34 cellular contexts compared by ENCODE assay signal in the genomic region with DNA sequence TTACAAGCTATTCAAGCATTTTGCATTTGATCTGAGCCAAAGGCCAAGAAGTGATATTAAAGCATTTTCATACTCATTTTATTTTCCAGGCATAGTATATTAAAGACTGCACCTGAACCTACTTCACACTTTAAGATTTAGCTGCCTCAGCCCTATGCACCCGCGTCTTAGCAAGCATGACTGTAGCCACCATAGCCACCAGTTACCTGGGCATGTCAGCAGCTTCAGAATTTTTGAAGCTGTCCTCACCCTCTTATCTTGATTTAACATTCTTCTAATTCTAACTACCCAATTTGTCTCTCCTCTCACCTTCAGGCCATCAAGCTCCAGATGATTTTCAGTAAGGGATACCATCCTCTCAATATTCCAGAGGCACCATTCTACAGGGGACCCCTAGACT. TPM values are rescaled to one million over a fixed set of nuclear protein-coding genes. Genes with fewer than 3 reads are reported as not detected.
"Had no signal": no experiment of that assay in that cellular context is flagged by ENCODE, and none has a peak within 500 bp of the region (broad histone marks: within the 10 kb centered on the region; RNA-seq: fewer than 3 reads in every experiment).

No MANE protein-coding gene starts in this region.

- H3K4me1 ChIP-seq: ascending aorta had no signal

- H3K36me3 ChIP-seq: ascending aorta, cardiac muscle cell had no signal

- DNase-seq: activated B cell treated with CpG ODN at 0.5 μM for 24 hours; activated CD4-positive, alpha-beta memory T cell treated with anti-CD3 and anti-CD28 coated beads for 36 hours; activated CD4-positive, alpha-beta T cell treated with anti-CD3 and anti-CD28 coated beads for 4 hours; activated CD4-positive, alpha-beta T cell treated with anti-CD3 and anti-CD28 coated beads, Interleukin-2, amount 10 ng/mL, durations not matched to agents 24 days and 14 days; activated CD4-positive, alpha-beta T cell treated with anti-CD3 and anti-CD28 coated beads, Interleukin-2, amount 50 U/mL, for 1 hour; activated CD4-positive, alpha-beta T cell treated with anti-CD3 and anti-CD28 coated beads, Interleukin-2, amount 50 U/mL, for 4 hours; activated CD4-positive, CD25-positive, alpha-beta regulatory T cell treated with anti-CD3 and anti-CD28 coated beads, Interleukin-2, amount 50 U/mL, for 72 hours; activated CD8-positive, alpha-beta memory T cell treated with anti-CD3 and anti-CD28 coated beads, Interleukin-2, amount 50 U/mL, for 4 hours; activated CD8-positive, alpha-beta T cell treated with anti-CD3 and anti-CD28 coated beads for 36 hours; activated effector memory CD4-positive, alpha-beta T cell treated with Interleukin-2 at 50 U/mL for 16 hours; activated gamma-delta T cell; activated naive CD4-positive, alpha-beta T cell treated with anti-CD3 and anti-CD28 coated beads, Interleukin-2, amount 10 ng/mL, durations not matched to agents 7 days and 5 days; activated naive CD4-positive, alpha-beta T cell treated with Interleukin-2 at 50 U/mL for 16 hours; activated naive CD8-positive, alpha-beta T cell treated with anti-CD3 and anti-CD28 coated beads, Interleukin-2, amount 10 ng/mL, durations not matched to agents 7 days and 5 days; activated naive CD8-positive, alpha-beta T cell treated with anti-CD3 and anti-CD28 coated beads, Interleukin-2, amount 50 U/mL, for 24 hours; activated T-cell treated with anti-CD3 and anti-CD28 coated beads, Interleukin-2, amount 50 U/mL, for 24 hours; activated T-cell treated with anti-CD3 and anti-CD28 coated beads, Interleukin-2, amount 50 U/mL, for 48 hours; amygdala; anterior cingulate cortex; caudate nucleus; cerebellar nuclear complex; T-cell; T-helper 2 cell; T-helper 9 cell had no signal

- H3K27me3 Mint-ChIP-seq: activated CD4-positive, alpha-beta memory T cell treated with anti-CD3 and anti-CD28 coated beads for 36 hours; activated CD8-positive, alpha-beta T cell treated with anti-CD3 and anti-CD28 coated beads for 36 hours; activated naive CD4-positive, alpha-beta T cell treated with anti-CD3 and anti-CD28 coated beads, Interleukin-2, amount 50 U/mL, for 24 hours; activated naive CD8-positive, alpha-beta T cell; activated naive CD8-positive, alpha-beta T cell treated with anti-CD3 and anti-CD28 coated beads, Interleukin-2, amount 10 ng/mL, durations not matched to agents 7 days and 5 days; activated naive CD8-positive, alpha-beta T cell treated with anti-CD3 and anti-CD28 coated beads, Interleukin-2, amount 50 U/mL, for 24 hours; activated T-cell treated with anti-CD3 and anti-CD28 coated beads, Interleukin-2, amount 50 U/mL, for 24 hours; central memory CD8-positive, alpha-beta T cell; T-cell had no signal

- H3K4me3 ChIP-seq: ascending aorta, cardiac muscle cell had no signal

- H3K27ac Mint-ChIP-seq: activated B cell treated with CpG ODN at 0.5 μM for 24 hours; activated CD4-positive, alpha-beta memory T cell treated with anti-CD3 and anti-CD28 coated beads for 36 hours; activated CD4-positive, alpha-beta T cell treated with anti-CD3 and anti-CD28 coated beads, Interleukin-2, amount 10 ng/mL, durations not matched to agents 24 days and 14 days; activated CD8-positive, alpha-beta T cell treated with anti-CD3 and anti-CD28 coated beads for 36 hours; activated naive CD4-positive, alpha-beta T cell treated with anti-CD3 and anti-CD28 coated beads, Interleukin-2, amount 10 ng/mL, durations not matched to agents 7 days and 5 days; activated naive CD4-positive, alpha-beta T cell treated with anti-CD3 and anti-CD28 coated beads, Interleukin-2, amount 50 U/mL, for 24 hours; activated naive CD8-positive, alpha-beta T cell; activated naive CD8-positive, alpha-beta T cell treated with anti-CD3 and anti-CD28 coated beads, Interleukin-2, amount 10 ng/mL, durations not matched to agents 7 days and 5 days; activated naive CD8-positive, alpha-beta T cell treated with anti-CD3 and anti-CD28 coated beads, Interleukin-2, amount 50 U/mL, for 24 hours; activated T-cell treated with anti-CD3 and anti-CD28 coated beads, Interleukin-2, amount 50 U/mL, for 24 hours; activated T-helper 2 cell treated with anti-CD3 and anti-CD28 coated beads, Interferon-gamma antibody, Interleukin-2, Interleukin-4, amounts not matched to agents 10 μg/mL and 5 μg/mL and 100 μg/mL, durations not matched to agents 14 hours and 24 hours and 36 hours; brain; T-cell; T-helper 2 cell treated with Interferon-gamma antibody and Interleukin-4, amounts not matched to agents 5 μg/mL and 100 μg/mL, for 36 hours had no signal

- ATAC-seq: activated CD8-positive, alpha-beta T cell treated with anti-CD3 and anti-CD28 coated beads for 36 hours; activated naive CD8-positive, alpha-beta T cell treated with anti-CD3 and anti-CD28 coated beads, Interleukin-2, amount 50 U/mL, for 24 hours; T-cell had no signal

- H3K27ac ChIP-seq: ascending aorta, cardiac muscle cell, VCaP had no signal

- H3K4me3 Mint-ChIP-seq: activated B cell treated with CpG ODN at 0.5 μM for 24 hours; activated CD4-positive, alpha-beta memory T cell treated with anti-CD3 and anti-CD28 coated beads for 36 hours; activated CD4-positive, alpha-beta T cell treated with anti-CD3 and anti-CD28 coated beads, Interleukin-2, amount 10 ng/mL, durations not matched to agents 24 days and 14 days; activated CD8-positive, alpha-beta T cell treated with anti-CD3 and anti-CD28 coated beads for 36 hours; activated naive CD4-positive, alpha-beta T cell treated with anti-CD3 and anti-CD28 coated beads, Interleukin-2, amount 10 ng/mL, durations not matched to agents 7 days and 5 days; activated naive CD4-positive, alpha-beta T cell treated with anti-CD3 and anti-CD28 coated beads, Interleukin-2, amount 50 U/mL, for 24 hours; activated naive CD8-positive, alpha-beta T cell; activated naive CD8-positive, alpha-beta T cell treated with anti-CD3 and anti-CD28 coated beads, Interleukin-2, amount 10 ng/mL, durations not matched to agents 7 days and 5 days; activated naive CD8-positive, alpha-beta T cell treated with anti-CD3 and anti-CD28 coated beads, Interleukin-2, amount 50 U/mL, for 24 hours; activated T-cell treated with anti-CD3 and anti-CD28 coated beads, Interleukin-2, amount 50 U/mL, for 24 hours; brain; central memory CD8-positive, alpha-beta T cell; T-cell; T-helper 2 cell treated with Interferon-gamma antibody and Interleukin-4, amounts not matched to agents 5 μg/mL and 100 μg/mL, for 36 hours had no signal

- H3K27me3 ChIP-seq: ascending aorta, cardiac muscle cell had no signal

RNA-seq across cellular contexts. Expression of a gene that starts 39.1 kb away (rescaled TPM):
- total RNA-seq: chondrocyte had no signal
